17 cellular contexts compared by ENCODE assay signal in the genomic region with DNA sequence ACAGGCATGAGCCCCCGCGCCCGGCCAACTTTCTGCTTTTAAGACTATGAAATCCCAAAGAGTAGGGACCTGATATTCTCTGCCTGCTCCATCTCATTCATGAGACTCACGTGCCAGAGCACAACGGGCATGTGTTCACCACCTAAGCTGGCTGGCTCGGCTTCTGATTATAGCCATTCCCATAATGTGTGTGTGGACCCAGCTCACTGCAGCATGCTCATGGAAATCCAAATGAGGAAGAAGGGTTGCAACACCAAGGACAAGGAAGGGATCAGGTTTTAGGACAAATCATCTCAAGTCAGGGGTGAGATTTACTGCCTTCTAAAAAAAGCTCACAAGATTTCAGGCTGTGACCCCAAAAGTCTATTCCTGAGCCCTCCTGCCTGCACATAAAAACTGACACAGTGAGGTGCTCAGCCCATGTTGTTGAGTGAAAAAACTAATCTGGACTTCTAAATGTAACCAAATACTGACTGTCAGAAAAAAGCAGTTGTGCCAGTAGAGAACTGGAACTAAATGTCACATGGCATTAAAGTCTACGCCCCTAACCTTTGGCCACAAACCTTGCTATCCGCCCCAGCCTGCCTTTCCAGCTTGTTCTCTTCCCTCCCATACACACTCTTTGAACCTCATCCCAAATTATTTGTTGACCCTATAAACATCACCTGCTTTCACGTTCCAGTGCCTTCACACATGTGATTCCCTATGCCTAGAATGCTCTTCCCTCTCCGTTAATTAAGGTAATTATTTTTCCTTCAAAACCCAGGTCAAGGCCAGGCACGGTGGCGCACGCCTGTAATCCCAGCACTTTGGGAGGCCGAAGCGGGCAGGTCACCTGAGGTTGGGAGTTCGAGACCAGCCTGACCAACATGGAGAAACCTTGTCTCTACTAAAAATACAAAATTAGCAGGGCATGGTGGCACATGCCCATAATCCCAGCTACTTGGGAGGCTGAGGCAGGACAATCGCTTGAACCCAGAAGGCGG. TPM values are rescaled to one million over a fixed set of nuclear protein-coding genes. Genes with fewer than 3 reads are reported as not detected.
A peak's percentile ranks its signal among the peaks of the same experiment; 100 is the strongest.
DNase-seq lines count a peak whose midpoint lies in the region; ATAC-seq and TF ChIP-seq lines count a peak whose summit lies in the region.
"Had no signal": no experiment of that assay in that cellular context is flagged by ENCODE, and none has a peak within 500 bp of the region (broad histone marks: within the 10 kb centered on the region; RNA-seq: fewer than 3 reads in every experiment).

No MANE protein-coding gene starts in this region.

- intact Hi-C loops in Panc1 (cut with micrococcal nuclease; ENCODE audit: unreplicated experiment) (loop anchor here (10.0 kb wide), 1 partner anchor 118 kb away; no protein-coding TSS in a partner anchor), lower lobe of right lung (cut with DNase I) (no loop called here)

- H3K27me3 ChIP-seq in Panc1 (ENCODE audit: control insufficient read depth, insufficient read depth, low read length) (no peaks in the 10 kb centered on the region), lower lobe of right lung (ENCODE audit: low read depth) (no peaks in the 10 kb centered on the region)

- no peak for TF ChIP-seq CTCF in Panc1 (IDR thresholded peaks at IDR 0.05)
- TF ChIP-seq CTCF in lower lobe of right lung (IDR thresholded peaks at IDR 0.05), result no peak

- POLR2A ChIA-PET in Panc1 (lab: Charles Lee), result no interaction called here

- H3K36me3 ChIP-seq in Panc1 (ENCODE audit: control insufficient read depth, insufficient read depth, low read length) (no peaks in the 10 kb centered on the region), lower lobe of right lung (no peaks in the 10 kb centered on the region)

- in situ Hi-C loops in Panc1 (cut with HindIII; ENCODE audit: low pct_unique_long_range_greater_than_20kb, low sequenced_read_pairs), result no loop called here

- H3K4me1 ChIP-seq in Panc1 (ENCODE audit: control insufficient read depth, insufficient read depth, low read length) (peaks cover 21% of the 10 kb centered on the region), lower lobe of right lung (peaks cover 12% of the 10 kb centered on the region)

- ATAC-seq in Panc1, result no peak
- peak in 1 of 2 donors; percentile 26 for ATAC-seq in lower lobe of right lung
- ATAC-seq in HG03469 (IDR thresholded peaks at IDR 0.05; ENCODE audit: unreplicated experiment), result no peak

- H3K27ac ChIP-seq in Panc1 (ENCODE audit: low read length) (peak overlapping the region; percentile 73), lower lobe of right lung (peak overlapping the region; percentile 9)
- H3K27ac ChIP-seq: 22Rv1, KMS-11 had no signal

- DNase-seq in SIG-M5 treated with dmso at 0.1 percent for 504 hours (lab: John Stamatoyannopoulos, UW; ENCODE audit: unreplicated experiment) (peak; percentile 10), SIG-M5 (lab: John Stamatoyannopoulos, UW) (no peak), Panc1 (ENCODE audit: low read depth, low spot score) (no peak), lower lobe of right lung (no peak), ureter (ENCODE audit: low spot score) (peak; percentile 58), DMS 273 (lab: John Stamatoyannopoulos, UW; ENCODE audit: unreplicated experiment) (no peak), RPMI8226 (no peak)
- DNase-seq: activated CD4-positive, alpha-beta T cell treated with anti-CD3 and anti-CD28 coated beads, Interleukin-2, amount 10 ng/mL, durations not matched to agents 7 days and 5 days; activated naive CD4-positive, alpha-beta T cell treated with anti-CD3 and anti-CD28 coated beads for 36 hours; CD4-positive, alpha-beta T cell; mesendoderm; NCI-H146; NCI-H446 treated with DMSO at 0.1 percent for 48 hours; stimulated activated CD4-positive, alpha-beta T cell treated with anti-CD3 and anti-CD28 coated beads, Interleukin-4, amount 100 ng/mL, for 1 hour had no signal

- H3K4me3 ChIP-seq in Panc1 (ENCODE audit: low read depth in 2 of 2, low read length in 2 of 2) (no peak overlapping the region), lower lobe of right lung (no peak overlapping the region)

- BruUV-seq in Panc1 (replicated peaks; lab: Mats Ljungman, UMichigan), result no TSS peak

- CTCF ChIA-PET in Panc1 (lab: Charles Lee), result no interaction called here

- H3K9me3 ChIP-seq in Panc1 (ENCODE audit: control insufficient read depth, insufficient read depth, low read depth, low read length) (no peaks in the 10 kb centered on the region), lower lobe of right lung (no peaks in the 10 kb centered on the region)

RNA-seq across cellular contexts. Expression of a gene that starts 9.1 kb away (rescaled TPM):
- total RNA-seq in Panc1 (2021; ENCODE audit: unreplicated experiment) (44.9 TPM), lower lobe of right lung (14.4 TPM), ureter (25.4 TPM)
- polyA plus RNA-seq in Panc1 (2012; ENCODE audit: insufficient read length), result 26.8 TPM

RNA-seq across cellular contexts. Expression of a gene that starts 19.0 kb away (rescaled TPM):
- total RNA-seq in Panc1 (2021; ENCODE audit: unreplicated experiment) (30.7 TPM), lower lobe of right lung (30.6 TPM), ureter (33.3 TPM)
- 6.8 TPM for polyA plus RNA-seq in Panc1 (2012; ENCODE audit: insufficient read length)

Comparison
In these comparisons a context has a peak if more than half of its experiments do, and no peak if none do; other contexts are left out.
1. DNase-seq: peak in SIG-M5 treated with dmso at 0.1 percent for 504 hours (single experiment) and ureter (single experiment); none in SIG-M5 (single experiment), Panc1 (single experiment), lower lobe of right lung (single experiment), DMS 273 (single experiment) and RPMI8226 (single experiment).